ENCODE assay signal across 19 cellular contexts in genomic region chr4:72215198-72215597, GRCh38.
DNase-seq lines count a peak whose midpoint lies in the region; ATAC-seq and TF ChIP-seq lines count a peak whose summit lies in the region.
"Had no signal": no experiment of that assay in that cellular context is flagged by ENCODE, and none has a peak within 500 bp of the region (broad histone marks: within the 10 kb centered on the region; RNA-seq: fewer than 3 reads in every experiment).

No MANE protein-coding gene starts in this region.

- no peak for TF ChIP-seq CTCF in heart left ventricle (IDR thresholded peaks at IDR 0.05)
- no peak for TF ChIP-seq CTCF in osteoblast (IDR thresholded peaks at IDR 0.05; ENCODE audit: extremely low read depth, low read depth, low read length)

- H3K27ac ChIP-seq in heart left ventricle (no peak overlapping the region), right cardiac atrium (ENCODE audit: low read length) (no peak overlapping the region), osteoblast (ENCODE audit: low read depth, low read length) (no peak overlapping the region)
- H3K27ac ChIP-seq: 22Rv1, BLaER1, C4-2B had no signal

- no peak overlapping the region for H2AFZ ChIP-seq in osteoblast (ENCODE audit: low read length)
- H2AFZ ChIP-seq: GM23338 had no signal

- no peak overlapping the region for H3K4me2 ChIP-seq in osteoblast (ENCODE audit: insufficient read depth, low read length)
- H3K4me2 ChIP-seq: BLaER1, GM23338 had no signal

- no peaks in the 10 kb centered on the region for H3K4me1 ChIP-seq in heart left ventricle
- H3K4me1 ChIP-seq in right cardiac atrium (ENCODE audit: control insufficient read depth, insufficient read depth, low read length) = no peaks in the 10 kb centered on the region
- H3K4me1 ChIP-seq in osteoblast (ENCODE audit: insufficient read depth, low read length) = no peaks in the 10 kb centered on the region
- H3K4me1 ChIP-seq: BLaER1 had no signal

- H3K27me3 ChIP-seq in heart left ventricle (no peaks in the 10 kb centered on the region), right cardiac atrium (ENCODE audit: control insufficient read depth, insufficient read depth) (no peaks in the 10 kb centered on the region), osteoblast (ENCODE audit: insufficient read depth, low read length) (no peaks in the 10 kb centered on the region)
- H3K27me3 ChIP-seq: BLaER1 had no signal

- DNase-seq in heart left ventricle (peak in 3 of 5 donors; percentile 13 to 31 (median 28)), right cardiac atrium (no peak), NCI-H226 (peak; percentile 24), mesenteric fat pad (ENCODE audit: low spot score) (peak; percentile 69), osteoblast (ENCODE audit: insufficient read length, low spot score, missing footprints) (peak; percentile 10), HK-2 (ENCODE audit: unreplicated experiment) (no peak), cerebellar cortex (ENCODE audit: low spot score) (no peak), NCI-H2171 (lab: John Stamatoyannopoulos, UW) (no peak)
- DNase-seq: Caco-2; CD4-positive, CD25-positive, alpha-beta regulatory T cell; CD8-positive, alpha-beta T cell; DMS153; DND-41; H9 had no signal

- no peak overlapping the region for H3K4me3 ChIP-seq in heart left ventricle
- no peak overlapping the region for H3K4me3 ChIP-seq in right cardiac atrium (ENCODE audit: low read length)
- no peak overlapping the region for H3K4me3 ChIP-seq in osteoblast (ENCODE audit: insufficient read depth, low read length)
- H3K4me3 ChIP-seq: BLaER1, GM23338 had no signal

- peaks cover 0 to 4% (median 0%) of the 10 kb centered on the region in 12 donors for H3K9me3 ChIP-seq in heart left ventricle
- H3K9me3 ChIP-seq in right cardiac atrium (ENCODE audit: control insufficient read depth, low read length) = no peaks in the 10 kb centered on the region
- no peaks in the 10 kb centered on the region for H3K9me3 ChIP-seq in osteoblast (ENCODE audit: low read depth, low read length)
- H3K9me3 ChIP-seq: Caco-2 had no signal

- no peaks in the 10 kb centered on the region for H4K20me1 ChIP-seq in osteoblast (ENCODE audit: insufficient read depth, low read length)
- H4K20me1 ChIP-seq: BLaER1 had no signal

- H3K36me3 ChIP-seq in heart left ventricle (no peaks in the 10 kb centered on the region), osteoblast (ENCODE audit: insufficient read depth, low read length) (no peaks in the 10 kb centered on the region)
- H3K36me3 ChIP-seq: BLaER1 had no signal

- ATAC-seq in heart left ventricle (peak in 2 of 4 donors; percentile 41 to 53), right cardiac atrium (no peak)
- ATAC-seq: CD8-positive, alpha-beta T cell; GM23338; HCT116 had no signal

- intact Hi-C loops in heart left ventricle (cut with DNase I) (no loop called here), right cardiac atrium (cut with DNase I) (no loop called here)

- H3K79me2 ChIP-seq in osteoblast (ENCODE audit: insufficient read depth, low read length) = no peaks in the 10 kb centered on the region

- no peak for TF ChIP-seq POLR2A in heart left ventricle (IDR thresholded peaks at IDR 0.05)

- WGBS in heart left ventricle, 4 donors = 33 to 65% (median 60%) methylated on average over 1 to 2 of the region's 2 CpGs
- WGBS in right cardiac atrium = 66% methylated on average over 2 of the region's 2 CpGs

Comparison
In these comparisons a context has a peak if more than half of its experiments do, and no peak if none do; other contexts are left out.
1. DNase-seq: peak in heart left ventricle (3 of 5), NCI-H226 (single experiment), mesenteric fat pad (single experiment) and osteoblast (single experiment); none in right cardiac atrium (0 of 3), HK-2 (single experiment), cerebellar cortex (single experiment) and NCI-H2171 (single experiment).